ENCODE assay signal across 30 cellular contexts in the genomic region with DNA sequence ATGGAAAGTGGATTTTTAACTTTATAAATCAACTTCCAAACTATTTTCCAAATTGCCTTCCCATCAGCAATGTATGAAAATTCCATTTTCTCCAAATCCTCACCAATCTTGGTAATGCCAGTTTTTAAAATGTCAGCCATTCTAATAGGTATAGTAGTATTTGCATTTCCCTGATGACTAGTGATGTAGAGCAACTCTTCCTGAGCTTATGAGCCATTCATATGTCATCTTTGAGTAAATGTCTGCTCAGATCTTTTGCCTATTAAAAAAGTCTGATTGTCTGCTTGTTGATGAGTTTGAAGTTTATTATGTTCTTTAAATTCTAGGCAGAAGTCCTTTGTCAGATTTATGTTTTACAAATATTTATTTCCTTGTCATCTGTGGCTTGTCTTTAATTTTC. TPM values are rescaled to one million over a fixed set of nuclear protein-coding genes. Genes with fewer than 3 reads are reported as not detected.
"Had no signal": no experiment of that assay in that cellular context is flagged by ENCODE, and none has a peak within 500 bp of the region (broad histone marks: within the 10 kb centered on the region; RNA-seq: fewer than 3 reads in every experiment).

No MANE protein-coding gene starts in this region.

- H3K9me3 ChIP-seq: esophagus squamous epithelium, heart right ventricle, lower lobe of right lung, right lobe of liver, testis, tibial artery had no signal

- ATAC-seq: heart right ventricle, left ventricle myocardium superior, lower lobe of right lung, natural killer cell, right lobe of liver had no signal

- H3K4me3 Mint-ChIP-seq: immature natural killer cell, memory B cell, natural killer cell, type B pancreatic cell had no signal

- H3K4me3 ChIP-seq: coronary artery, esophagus squamous epithelium, heart right ventricle, lower lobe of right lung, right lobe of liver, testis, tibial artery had no signal

- H3K4me1 Mint-ChIP-seq: immature natural killer cell, memory B cell, natural killer cell had no signal

- H3K27me3 ChIP-seq: esophagus squamous epithelium, heart right ventricle, right lobe of liver, testis, tibial artery had no signal

- H3K27ac ChIP-seq: coronary artery, esophagus squamous epithelium, heart right ventricle, lower lobe of right lung, parathyroid adenoma, right lobe of liver, testis, tibial artery had no signal

- H3K27me3 Mint-ChIP-seq: memory B cell, progenitor cell of endocrine pancreas, type B pancreatic cell had no signal

- H3K27ac Mint-ChIP-seq: memory B cell, natural killer cell, progenitor cell of endocrine pancreas, type B pancreatic cell had no signal

- H3K9ac ChIP-seq: parathyroid adenoma had no signal

- H3K4me1 ChIP-seq: esophagus squamous epithelium, heart right ventricle, lower lobe of right lung, right lobe of liver, testis had no signal

- DNase-seq: dermis blood vessel endothelial cell; erythroblast; esophagus squamous epithelium; foreskin melanocyte; glutamatergic neuron; heart right ventricle; hippocampal formation; immature natural killer cell; left ventricle myocardium superior; lower lobe of right lung; natural killer cell; occipital lobe; right lobe of liver; small intestine; stimulated activated CD4-positive, alpha-beta T cell treated with anti-CD3 and anti-CD28 coated beads, Interleukin-1b, Interleukin-23, amount 100 ng/mL, for 48 hours; stimulated activated CD4-positive, alpha-beta T cell treated with anti-CD3 and anti-CD28 coated beads, Interleukin-4, amount 100 ng/mL, for 1 hour; stimulated activated CD8-positive, alpha-beta memory T cell treated with anti-CD3 and anti-CD28 coated beads, Interleukin-4, amount 100 ng/mL, for 48 hours; stimulated activated naive CD4-positive, alpha-beta T cell treated with Interleukin-2 at 50 U/mL for 16 hours; substantia nigra; testis; tibial artery had no signal

- H3K9me3 Mint-ChIP-seq: immature natural killer cell, memory B cell, natural killer cell, type B pancreatic cell had no signal

- H3K79me2 ChIP-seq: parathyroid adenoma had no signal

- H2AFZ ChIP-seq: parathyroid adenoma had no signal

RNA-seq across cellular contexts. Expression of a gene that starts 58.4 kb away (rescaled TPM):
- total RNA-seq: dermis blood vessel endothelial cell, esophagus squamous epithelium, heart right ventricle, left ventricle myocardium superior, lower lobe of right lung, mononuclear cell, natural killer cell, occipital lobe, progenitor cell of endocrine pancreas, right lobe of liver, urinary bladder had no signal
- polyA plus RNA-seq: heart right ventricle, immature natural killer cell, keratinocyte, neural cell, small intestine, urinary bladder had no signal
